Comparison of ENCODE assay signal across 1 cellular context in the genomic region with DNA sequence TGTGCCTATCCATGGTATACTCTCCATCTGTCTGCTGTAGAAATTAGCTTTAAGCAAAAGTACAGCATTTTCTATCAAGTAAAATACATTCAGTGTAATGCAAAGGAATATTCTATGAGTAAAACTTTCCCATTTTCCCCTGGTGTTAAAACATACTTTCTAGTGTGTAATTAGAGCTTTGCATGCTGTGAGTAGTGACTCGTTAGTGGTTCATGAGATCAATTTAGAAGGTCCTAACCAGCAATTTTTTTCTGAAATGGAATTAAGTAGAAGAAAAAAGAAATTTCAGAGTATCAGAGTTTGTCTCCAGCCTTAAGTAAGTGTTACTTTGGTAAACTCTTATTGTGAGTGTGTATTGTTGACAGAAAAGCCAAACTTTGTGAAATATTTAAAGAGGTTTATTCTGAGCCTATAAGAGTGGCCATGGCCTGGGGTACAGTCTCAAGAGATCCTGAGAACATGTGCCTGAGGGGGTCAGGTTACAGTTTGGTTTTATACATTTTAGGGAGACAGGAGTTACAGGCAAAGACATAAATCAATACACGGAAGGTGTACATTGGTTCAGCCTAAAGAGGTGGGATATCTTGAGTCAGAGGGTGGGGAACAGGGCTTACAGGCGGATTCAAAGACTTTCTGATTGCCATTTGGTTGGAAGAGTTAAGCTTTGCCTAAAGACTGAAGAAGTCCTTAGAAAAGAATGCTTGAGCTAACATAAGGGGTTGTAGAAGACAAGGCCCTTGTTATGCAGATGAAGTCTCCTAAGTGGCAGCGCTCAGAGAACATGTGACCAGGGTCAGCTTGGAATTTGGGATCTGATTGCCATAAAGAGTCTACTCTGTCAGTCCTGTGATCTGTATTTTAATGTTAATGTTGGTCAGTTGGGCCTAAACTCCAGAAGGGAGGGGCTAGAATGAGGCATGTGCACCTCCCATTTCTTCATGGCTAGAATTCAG.
A peak's percentile ranks its signal among the peaks of the same experiment; 100 is the strongest.
TF ChIP-seq lines count a peak whose summit lies in the region.

No MANE protein-coding gene starts in this region.

TF ChIP-seq in GM12878, 131 proteins besides CTCF, POLR2A, EP300 and RAD21:
- TF ChIP-seq, protein P1, sequence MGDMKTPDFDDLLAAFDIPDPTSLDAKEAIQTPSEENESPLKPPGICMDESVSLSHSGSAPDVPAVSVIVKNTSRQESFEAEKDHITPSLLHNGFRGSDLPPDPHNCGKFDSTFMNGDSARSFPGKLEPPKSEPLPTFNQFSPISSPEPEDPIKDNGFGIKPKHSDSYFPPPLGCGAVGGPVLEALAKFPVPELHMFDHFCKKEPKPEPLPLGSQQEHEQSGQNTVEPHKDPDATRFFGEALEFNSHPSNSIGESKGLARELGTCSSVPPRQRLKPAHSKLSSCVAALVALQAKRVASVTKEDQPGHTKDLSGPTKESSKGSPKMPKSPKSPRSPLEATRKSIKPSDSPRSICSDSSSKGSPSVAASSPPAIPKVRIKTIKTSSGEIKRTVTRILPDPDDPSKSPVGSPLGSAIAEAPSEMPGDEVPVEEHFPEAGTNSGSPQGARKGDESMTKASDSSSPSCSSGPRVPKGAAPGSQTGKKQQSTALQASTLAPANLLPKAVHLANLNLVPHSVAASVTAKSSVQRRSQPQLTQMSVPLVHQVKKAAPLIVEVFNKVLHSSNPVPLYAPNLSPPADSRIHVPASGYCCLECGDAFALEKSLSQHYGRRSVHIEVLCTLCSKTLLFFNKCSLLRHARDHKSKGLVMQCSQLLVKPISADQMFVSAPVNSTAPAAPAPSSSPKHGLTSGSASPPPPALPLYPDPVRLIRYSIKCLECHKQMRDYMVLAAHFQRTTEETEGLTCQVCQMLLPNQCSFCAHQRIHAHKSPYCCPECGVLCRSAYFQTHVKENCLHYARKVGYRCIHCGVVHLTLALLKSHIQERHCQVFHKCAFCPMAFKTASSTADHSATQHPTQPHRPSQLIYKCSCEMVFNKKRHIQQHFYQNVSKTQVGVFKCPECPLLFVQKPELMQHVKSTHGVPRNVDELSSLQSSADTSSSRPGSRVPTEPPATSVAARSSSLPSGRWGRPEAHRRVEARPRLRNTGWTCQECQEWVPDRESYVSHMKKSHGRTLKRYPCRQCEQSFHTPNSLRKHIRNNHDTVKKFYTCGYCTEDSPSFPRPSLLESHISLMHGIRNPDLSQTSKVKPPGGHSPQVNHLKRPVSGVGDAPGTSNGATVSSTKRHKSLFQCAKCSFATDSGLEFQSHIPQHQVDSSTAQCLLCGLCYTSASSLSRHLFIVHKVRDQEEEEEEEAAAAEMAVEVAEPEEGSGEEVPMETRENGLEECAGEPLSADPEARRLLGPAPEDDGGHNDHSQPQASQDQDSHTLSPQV (IDR thresholded peaks at IDR 0.05), result no peak
- peak; percentile 83 for TF ChIP-seq MTA2 (IDR thresholded peaks at IDR 0.05; ENCODE audit: low read depth)
